In the genomic region with DNA sequence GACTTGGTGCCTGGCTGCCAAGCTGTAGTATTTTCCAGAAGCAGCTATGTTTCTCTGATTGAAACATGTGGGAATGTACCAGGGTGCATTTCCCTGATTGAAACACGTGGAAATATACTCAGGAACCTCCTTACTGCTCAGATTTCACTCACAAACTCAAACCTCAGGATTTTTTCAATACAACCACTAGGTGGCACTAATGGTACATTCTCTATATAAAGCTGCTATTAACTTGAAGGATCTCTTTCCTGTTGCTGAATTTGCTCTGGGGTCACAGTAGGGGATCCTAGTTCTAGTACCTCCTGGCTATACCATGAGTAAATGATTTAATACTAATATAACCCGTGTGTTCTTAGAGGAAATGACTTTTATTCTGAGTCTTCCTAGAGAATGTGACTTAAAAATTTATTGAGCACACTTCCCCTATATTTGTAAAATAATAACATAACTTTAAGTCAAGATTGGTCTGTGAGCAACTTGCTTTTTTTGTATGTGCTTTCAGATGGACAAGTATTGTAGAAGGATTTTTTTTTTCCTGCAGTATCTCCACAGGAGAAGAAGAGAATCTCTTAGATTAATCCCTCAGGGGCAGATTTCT, we compare ENCODE assay signal across 9 cellular contexts.
DNase-seq lines count a peak whose midpoint lies in the region; ATAC-seq and TF ChIP-seq lines count a peak whose summit lies in the region.
"Had no signal": no experiment of that assay in that cellular context is flagged by ENCODE, and none has a peak within 500 bp of the region (broad histone marks: within the 10 kb centered on the region; RNA-seq: fewer than 3 reads in every experiment).

No MANE protein-coding gene starts in this region.

- no TSS peak for BruUV-seq in Calu3 (replicated peaks; lab: Mats Ljungman, UMichigan)

- no peaks in the 10 kb centered on the region for H3K27me3 ChIP-seq in fibroblast of lung (ENCODE audit: control insufficient read depth, insufficient read depth, low read length)
- H3K27me3 ChIP-seq: SJSA1 had no signal

- H3K27ac Mint-ChIP-seq in Calu3 (ENCODE audit: unreplicated experiment): no peak overlapping the region
- no peak overlapping the region for H3K27ac Mint-ChIP-seq in T-helper 2 cell treated with Interferon-gamma antibody and Interleukin-4, amounts not matched to agents 5 μg/mL and 100 μg/mL, for 36 hours
- H3K27ac Mint-ChIP-seq in activated T-helper 2 cell treated with anti-CD3 and anti-CD28 coated beads, Interferon-gamma antibody, Interleukin-2, Interleukin-4, amounts not matched to agents 10 μg/mL and 5 μg/mL and 100 μg/mL, durations not matched to agents 14 hours and 24 hours and 36 hours: no peak overlapping the region

- TF ChIP-seq CTCF in Calu3 (IDR thresholded peaks at IDR 0.05; ENCODE audit: unreplicated experiment) (peak; percentile 59), fibroblast of lung (conservative IDR thresholded peaks at IDR 0.05 in 1 of 2, IDR thresholded peaks at IDR 0.05 in 1 of 2; ENCODE audit: low read depth in 1 of 2, low read length in 2 of 2) (peak; percentile 52 to 55)

- peak; percentile 72 for ATAC-seq in GM21447 (IDR thresholded peaks at IDR 0.05; ENCODE audit: unreplicated experiment)

- no peaks in the 10 kb centered on the region for H3K4me1 Mint-ChIP-seq in Calu3 (ENCODE audit: low read depth, unreplicated experiment)
- no peaks in the 10 kb centered on the region for H3K4me1 Mint-ChIP-seq in T-helper 2 cell treated with Interferon-gamma antibody and Interleukin-4, amounts not matched to agents 5 μg/mL and 100 μg/mL, for 36 hours (ENCODE audit: low read depth)
- H3K4me1 Mint-ChIP-seq in activated T-helper 2 cell treated with anti-CD3 and anti-CD28 coated beads, Interferon-gamma antibody, Interleukin-2, Interleukin-4, amounts not matched to agents 10 μg/mL and 5 μg/mL and 100 μg/mL, durations not matched to agents 14 hours and 24 hours and 36 hours (ENCODE audit: low read depth): no peaks in the 10 kb centered on the region

- no peaks in the 10 kb centered on the region for H3K9me3 ChIP-seq in fibroblast of lung (ENCODE audit: control insufficient read depth, insufficient read depth, low read depth, low read length)
- H3K9me3 ChIP-seq: SJSA1 had no signal

- no peak overlapping the region for H3K27ac ChIP-seq in fibroblast of lung (ENCODE audit: insufficient read depth, low read length)
- H3K27ac ChIP-seq: SJSA1 had no signal

- DNase-seq in Calu3 (peak; percentile 6), M059J (ENCODE audit: low read depth) (peak; percentile 34), RKO (ENCODE audit: low spot score) (peak; percentile 83), fibroblast of lung (ENCODE audit: low read depth in 2 of 2) (peak; percentile 24 to 49), pons (ENCODE audit: low spot score) (peak; percentile 62)
- DNase-seq in T-helper 2 cell treated with Interferon-gamma antibody and Interleukin-4, amounts not matched to agents 5 μg/mL and 100 μg/mL, for 36 hours (ENCODE audit: low spot score): no peak
- DNase-seq in activated T-helper 2 cell treated with anti-CD3 and anti-CD28 coated beads, Interferon-gamma antibody, Interleukin-2, Interleukin-4, amounts not matched to agents 10 μg/mL and 5 μg/mL and 100 μg/mL, durations not matched to agents 14 hours and 24 hours and 36 hours (ENCODE audit: low spot score): no peak

- CTCF ChIA-PET in Calu3 (lab: Charles Lee): interaction anchor here (1.4 kb wide), 1 partner anchor 100 kb away, joined by 8 read pairs; no protein-coding TSS in a partner anchor

- H3K9ac ChIP-seq in fibroblast of lung (ENCODE audit: insufficient read depth, low read length): no peak overlapping the region

- H3K4me3 Mint-ChIP-seq in Calu3 (ENCODE audit: low read depth, unreplicated experiment): no peak overlapping the region
- H3K4me3 Mint-ChIP-seq in T-helper 2 cell treated with Interferon-gamma antibody and Interleukin-4, amounts not matched to agents 5 μg/mL and 100 μg/mL, for 36 hours: no peak overlapping the region
- no peak overlapping the region for H3K4me3 Mint-ChIP-seq in activated T-helper 2 cell treated with anti-CD3 and anti-CD28 coated beads, Interferon-gamma antibody, Interleukin-2, Interleukin-4, amounts not matched to agents 10 μg/mL and 5 μg/mL and 100 μg/mL, durations not matched to agents 14 hours and 24 hours and 36 hours (ENCODE audit: low read depth)

- no peaks in the 10 kb centered on the region for H3K36me3 Mint-ChIP-seq in Calu3 (ENCODE audit: insufficient read depth, unreplicated experiment)
- no peaks in the 10 kb centered on the region for H3K36me3 Mint-ChIP-seq in T-helper 2 cell treated with Interferon-gamma antibody and Interleukin-4, amounts not matched to agents 5 μg/mL and 100 μg/mL, for 36 hours (ENCODE audit: low read depth)
- H3K36me3 Mint-ChIP-seq in activated T-helper 2 cell treated with anti-CD3 and anti-CD28 coated beads, Interferon-gamma antibody, Interleukin-2, Interleukin-4, amounts not matched to agents 10 μg/mL and 5 μg/mL and 100 μg/mL, durations not matched to agents 14 hours and 24 hours and 36 hours (ENCODE audit: low read depth): no peaks in the 10 kb centered on the region

- no peaks in the 10 kb centered on the region for H3K79me2 ChIP-seq in fibroblast of lung (ENCODE audit: control insufficient read depth, insufficient read depth, low read length)

- H4K20me1 ChIP-seq in fibroblast of lung (ENCODE audit: control insufficient read depth, extremely low read depth, insufficient read depth, low read length): no peaks in the 10 kb centered on the region

- no peaks in the 10 kb centered on the region for H3K4me1 ChIP-seq in fibroblast of lung (ENCODE audit: control insufficient read depth, extremely low read depth, insufficient read depth, low read length)
- H3K4me1 ChIP-seq: SJSA1 had no signal

- no peak overlapping the region for H3K4me2 ChIP-seq in fibroblast of lung (ENCODE audit: extremely low read depth, insufficient read depth, low read length)

- peaks cover under 1% of the 10 kb centered on the region for H3K27me3 Mint-ChIP-seq in Calu3 (ENCODE audit: unreplicated experiment)
- H3K27me3 Mint-ChIP-seq in T-helper 2 cell treated with Interferon-gamma antibody and Interleukin-4, amounts not matched to agents 5 μg/mL and 100 μg/mL, for 36 hours (ENCODE audit: low read depth): no peaks in the 10 kb centered on the region
- H3K27me3 Mint-ChIP-seq in activated T-helper 2 cell treated with anti-CD3 and anti-CD28 coated beads, Interferon-gamma antibody, Interleukin-2, Interleukin-4, amounts not matched to agents 10 μg/mL and 5 μg/mL and 100 μg/mL, durations not matched to agents 14 hours and 24 hours and 36 hours (ENCODE audit: low read depth): no peaks in the 10 kb centered on the region

- no peak overlapping the region for H3K4me3 ChIP-seq in fibroblast of lung (replicated peaks in 1 of 4; ENCODE audit: control extremely low read depth in 1 of 4, insufficient read depth in 1 of 4, low read depth in 3 of 4, low read length in 4 of 4)
- H3K4me3 ChIP-seq: SJSA1 had no signal

- no peaks in the 10 kb centered on the region for H3K36me3 ChIP-seq in fibroblast of lung (ENCODE audit: control insufficient read depth, insufficient read depth, low read length)
- H3K36me3 ChIP-seq: SJSA1 had no signal

- intact Hi-C loops in Calu3 (cut with micrococcal nuclease; ENCODE audit: unreplicated experiment): loop anchor here (1.0 to 2.0 kb wide), 2 partner anchors 101 to 918 kb away; no protein-coding TSS in a partner anchor
- intact Hi-C loops in activated T-helper 2 cell treated with anti-CD3 and anti-CD28 coated beads, Interferon-gamma antibody, Interleukin-2, Interleukin-4, amounts not matched to agents 10 μg/mL and 5 μg/mL and 100 μg/mL, durations not matched to agents 14 hours and 24 hours and 36 hours (cut with micrococcal nuclease): loop anchor here (5.0 kb wide), 1 partner anchor 101 kb away; no protein-coding TSS in a partner anchor

- no peak overlapping the region for H2AFZ ChIP-seq in fibroblast of lung (ENCODE audit: low read length)

- no peaks in the 10 kb centered on the region for H3K9me3 Mint-ChIP-seq in Calu3 (ENCODE audit: low read depth, unreplicated experiment)
- peaks cover 3% of the 10 kb centered on the region for H3K9me3 Mint-ChIP-seq in T-helper 2 cell treated with Interferon-gamma antibody and Interleukin-4, amounts not matched to agents 5 μg/mL and 100 μg/mL, for 36 hours
- no peaks in the 10 kb centered on the region for H3K9me3 Mint-ChIP-seq in activated T-helper 2 cell treated with anti-CD3 and anti-CD28 coated beads, Interferon-gamma antibody, Interleukin-2, Interleukin-4, amounts not matched to agents 10 μg/mL and 5 μg/mL and 100 μg/mL, durations not matched to agents 14 hours and 24 hours and 36 hours

Comparison
In these comparisons a context has a peak if more than half of its experiments do, and no peak if none do; other contexts are left out.
1. DNase-seq: peak in Calu3 (single experiment), M059J (single experiment), RKO (single experiment), fibroblast of lung (2 of 2) and pons (single experiment); none in T-helper 2 cell treated with Interferon-gamma antibody and Interleukin-4, amounts not matched to agents 5 μg/mL and 100 μg/mL, for 36 hours (single experiment) and activated T-helper 2 cell treated with anti-CD3 and anti-CD28 coated beads, Interferon-gamma antibody, Interleukin-2, Interleukin-4, amounts not matched to agents 10 μg/mL and 5 μg/mL and 100 μg/mL, durations not matched to agents 14 hours and 24 hours and 36 hours (single experiment).